9 cellular contexts compared by ENCODE assay signal in the genomic region with DNA sequence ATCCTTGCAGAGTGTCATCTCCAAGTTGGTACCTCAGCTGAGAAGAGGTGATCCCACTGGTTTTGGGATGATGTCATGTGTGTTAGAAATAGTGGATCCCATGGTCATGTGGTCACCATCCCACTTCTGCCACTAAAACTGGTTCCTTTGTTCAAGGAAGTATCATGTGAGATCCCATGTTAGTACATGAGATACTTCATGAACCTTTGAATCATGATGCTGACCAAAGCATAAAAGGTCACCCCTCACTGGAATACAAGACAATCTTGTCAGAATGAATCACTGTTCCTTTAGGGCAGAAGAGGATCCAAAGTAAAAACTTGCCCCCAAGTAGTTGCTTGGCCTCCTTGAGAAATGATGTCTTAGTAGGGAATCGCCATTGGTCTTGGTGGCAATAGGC.
"Had no signal": no experiment of that assay in that cellular context is flagged by ENCODE, and none has a peak within 500 bp of the region (broad histone marks: within the 10 kb centered on the region; RNA-seq: fewer than 3 reads in every experiment).

No MANE protein-coding gene starts in this region.

- H3K9ac ChIP-seq: GM23248, KMS-11 had no signal

- H3K4me3 ChIP-seq: GM23248, HAP-1 had no signal

- ATAC-seq: HCT116 had no signal

- H3K9me3 ChIP-seq: HAP-1 had no signal

- DNase-seq: GM23248, GOT3, H7, HFFc6, KBM-7 had no signal

- H2AFZ ChIP-seq: GM23248 had no signal

- H3K4me1 ChIP-seq: HAP-1 had no signal

- H3K36me3 ChIP-seq: HAP-1 had no signal

- H3K27ac ChIP-seq: GM23248, HL-60, KMS-11 had no signal

- H3K4me2 ChIP-seq: KMS-11 had no signal
